17 cellular contexts compared by ENCODE assay signal in the genomic region with DNA sequence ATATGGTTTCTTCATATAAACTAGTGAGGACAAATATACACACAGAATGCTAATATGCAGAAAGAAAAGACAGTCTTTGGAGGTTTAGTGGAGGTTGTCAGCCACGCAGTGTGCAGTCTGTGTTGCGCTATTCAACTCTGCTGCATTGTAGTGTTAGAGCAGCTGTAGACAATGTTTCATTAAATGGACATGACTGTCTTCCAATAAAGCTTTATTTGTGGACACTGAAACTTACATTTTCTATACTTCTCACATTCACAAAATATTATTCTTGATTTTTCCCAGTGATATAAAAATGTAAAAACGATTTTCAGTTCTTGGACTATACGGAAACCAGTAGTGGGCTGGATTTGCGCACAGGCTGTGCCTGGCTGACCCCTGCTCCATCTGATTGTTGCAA. TPM values are rescaled to one million over a fixed set of nuclear protein-coding genes. Genes with fewer than 3 reads are reported as not detected.
DNase-seq lines count a peak whose midpoint lies in the region; ATAC-seq, FAIRE-seq and TF ChIP-seq lines count a peak whose summit lies in the region.
"Had no signal": no experiment of that assay in that cellular context is flagged by ENCODE, and none has a peak within 500 bp of the region (broad histone marks: within the 10 kb centered on the region; RNA-seq: fewer than 3 reads in every experiment).

No MANE protein-coding gene starts in this region.

- in situ Hi-C loops in GM12878 (cut with MboI): no loop called here
- in situ Hi-C loops in GM23248 (cut with MboI): no loop called here

- H3F3A ChIP-seq in GM23248 (ENCODE audit: insufficient read depth): no peaks in the 10 kb centered on the region

- POLR2A ChIA-PET in Caco-2 (lab: Charles Lee) (no interaction called here), HCT116 (lab: Charles Lee) (no interaction called here), GM12878 (lab: Charles Lee) (no interaction called here)

- H3K4me3 ChIP-seq in Caco-2 (ENCODE audit: low read depth, low read length) (no peak overlapping the region), HCT116 (replicated peaks in 1 of 2; ENCODE audit: low read depth in 1 of 2, low read length in 2 of 2) (no peak overlapping the region), GM12878 (no peak overlapping the region), GM23248 (no peak overlapping the region)
- H3K4me3 ChIP-seq: BLaER1, GM23338 had no signal

- H3K27ac ChIP-seq in HCT116 (ENCODE audit: low read depth, low read length) (no peak overlapping the region), GM12878 (ENCODE audit: control insufficient read depth, insufficient read depth) (no peak overlapping the region), GM23248 (no peak overlapping the region)
- H3K27ac ChIP-seq: BLaER1, C4-2B had no signal

- H3K4me1 ChIP-seq in Caco-2 (no peaks in the 10 kb centered on the region), HCT116 (ENCODE audit: control insufficient read depth in 1 of 2, insufficient read depth in 2 of 2, low read length in 2 of 2) (no peaks in the 10 kb centered on the region), GM12878 (ENCODE audit: control insufficient read depth, insufficient read depth, low read length) (no peaks in the 10 kb centered on the region), GM23248 (ENCODE audit: insufficient read depth) (no peaks in the 10 kb centered on the region)
- H3K4me1 ChIP-seq: BLaER1 had no signal

- H3K4me1 Mint-ChIP-seq in Caco-2 (ENCODE audit: low read depth, unreplicated experiment): no peaks in the 10 kb centered on the region
- H3K4me1 Mint-ChIP-seq: B cell, GM23338, H9 had no signal

- no peak overlapping the region for H3K4me2 ChIP-seq in HCT116 (ENCODE audit: low read length)
- H3K4me2 ChIP-seq in GM12878 (ENCODE audit: control insufficient read depth, insufficient read depth): no peak overlapping the region
- H3K4me2 ChIP-seq in GM23248 (ENCODE audit: unreplicated experiment): no peak overlapping the region
- H3K4me2 ChIP-seq: BLaER1, GM23338 had no signal

- no peak overlapping the region for H3K27ac Mint-ChIP-seq in Caco-2 (ENCODE audit: unreplicated experiment)
- H3K27ac Mint-ChIP-seq: B cell; CD4-positive, CD25-positive, alpha-beta regulatory T cell; CD8-positive, alpha-beta T cell; GM23338; H9 had no signal

- H3K27me3 ChIP-seq in Caco-2 (replicated peaks; ENCODE audit: control insufficient read depth, insufficient read depth, low read length) (no peaks in the 10 kb centered on the region), HCT116 (ENCODE audit: insufficient read depth, low read length) (no peaks in the 10 kb centered on the region), GM12878 (replicated peaks in 1 of 2; ENCODE audit: control insufficient read depth in 2 of 2, insufficient read depth in 2 of 2, low read length in 1 of 2) (no peaks in the 10 kb centered on the region), GM23248 (replicated peaks; ENCODE audit: insufficient read depth) (no peaks in the 10 kb centered on the region)
- H3K27me3 ChIP-seq: BLaER1 had no signal

- CTCF ChIA-PET in Caco-2 (lab: Charles Lee): no interaction called here
- CTCF ChIA-PET in HCT116 (lab: Charles Lee): no interaction called here
- CTCF ChIA-PET in GM12878 (lab: Yijun Ruan, JAX): no interaction called here

- H2AFZ ChIP-seq in HCT116 (ENCODE audit: low read depth, low read length, poor library complexity, severe bottlenecking) (no peak overlapping the region), GM12878 (ENCODE audit: control insufficient read depth, low read depth, low read length) (no peak overlapping the region), GM23248 (no peak overlapping the region)
- H2AFZ ChIP-seq: GM23338 had no signal

- H3K9me3 ChIP-seq in Caco-2 (no peaks in the 10 kb centered on the region), HCT116 (ENCODE audit: control insufficient read depth in 1 of 2, insufficient read depth in 1 of 2, low read depth in 1 of 2, low read length in 2 of 2) (no peaks in the 10 kb centered on the region), GM12878 (replicated peaks; ENCODE audit: control insufficient read depth, insufficient read depth, low read length) (no peaks in the 10 kb centered on the region; the same call in 2 of the 3 replicates), GM23248 (ENCODE audit: low read depth) (no peaks in the 10 kb centered on the region)
- H3K9me3 ChIP-seq: BLaER1 had no signal

- H3K36me3 ChIP-seq in Caco-2 (ENCODE audit: control insufficient read depth, insufficient read depth, low read length): no peaks in the 10 kb centered on the region; the same call in 1 of the 2 replicates
- peaks cover 0 to 12% of the 10 kb centered on the region in 2 experiments; a peak in 3 of 4 replicates for H3K36me3 ChIP-seq in HCT116 (ENCODE audit: control insufficient read depth in 1 of 2, insufficient read depth in 2 of 2, low read length in 2 of 2)
- peaks cover 0 to 25% of the 10 kb centered on the region in 2 experiments; a peak in 3 of 4 replicates for H3K36me3 ChIP-seq in GM12878 (ENCODE audit: control insufficient read depth in 2 of 2, insufficient read depth in 2 of 2, low read length in 1 of 2)
- H3K36me3 ChIP-seq in GM23248 (ENCODE audit: low read depth): peaks cover 30% of the 10 kb centered on the region

- TF ChIP-seq RAD21 in HCT116 (IDR thresholded peaks at IDR 0.05; ENCODE audit: low read depth) (no peak), GM12878 (IDR thresholded peaks at IDR 0.05; ENCODE audit: insufficient read depth, low read depth, low read length) (no peak)

- no peak overlapping the region for H3K9ac ChIP-seq in HCT116 (ENCODE audit: low read length)
- no peak overlapping the region for H3K9ac ChIP-seq in GM12878 (ENCODE audit: control insufficient read depth, insufficient read depth, low read length)
- no peak overlapping the region for H3K9ac ChIP-seq in GM23248
- H3K9ac ChIP-seq: BLaER1 had no signal

- DNase-seq in Caco-2: no peak
- no peak for DNase-seq in HCT116 (ENCODE audit: low read depth, low spot score)
- DNase-seq in GM12878 (ENCODE audit: low read depth, low spot score): no peak
- no peak for DNase-seq in stimulated activated CD4-positive, alpha-beta T cell treated with anti-CD3 and anti-CD28 coated beads, Interleukin-12 subunit alpha, Interleukin-12 subunit beta, amount 100 ng/mL, for 4 hours
- no peak for DNase-seq in GM10266 (ENCODE audit: extremely low spot score)
- DNase-seq in GM23248: no peak
- DNase-seq: CD4-positive, CD25-positive, alpha-beta regulatory T cell; CD8-positive, alpha-beta T cell; DMS53; DMS79 treated with DMSO at 0.1 percent for 48 hours; GF-D8; H9 had no signal

- H3K79me2 ChIP-seq in HCT116 (ENCODE audit: insufficient read depth, low read length) (no peaks in the 10 kb centered on the region), GM12878 (ENCODE audit: control insufficient read depth, insufficient read depth, low read length) (no peaks in the 10 kb centered on the region), GM23248 (ENCODE audit: insufficient read depth) (no peaks in the 10 kb centered on the region)

- TF ChIP-seq POLR2A in HCT116 (IDR thresholded peaks at IDR 0.05; ENCODE audit: borderline replicate concordance, extremely low read depth, insufficient read depth, insufficient read length): no peak
- TF ChIP-seq POLR2A in GM12878 (IDR thresholded peaks at IDR 0.05; ENCODE audit: low read depth, low read length): no peak

- BruUV-seq in Caco-2 (replicated peaks; lab: Mats Ljungman, UMichigan) (TSS peak; percentile 38), HCT116 (replicated peaks; lab: Mats Ljungman, UMichigan) (TSS peak; percentile 42), GM12878 (replicated peaks; lab: Mats Ljungman, UMichigan) (TSS peak; percentile 67)

- no peaks in the 10 kb centered on the region for H3K27me3 Mint-ChIP-seq in Caco-2 (ENCODE audit: insufficient read depth, unreplicated experiment)
- H3K27me3 Mint-ChIP-seq: B cell; CD4-positive, CD25-positive, alpha-beta regulatory T cell had no signal

- WGBS in GM12878 (ENCODE audit: insufficient coverage, insufficient replicate concordance, low lambda C conversion rate, missing lambda C conversion rate): 94% methylated on average over 5 of the region's 5 CpGs
- 98 to 100% methylated on average over 5 of the region's 5 CpGs for WGBS in GM23248 (ENCODE audit: low coverage in 1 of 2, low lambda C conversion rate in 2 of 2, missing lambda C conversion rate in 2 of 2), 2 experiments

- SMC1A ChIA-PET in GM12878 (lab: Charles Lee; ENCODE audit: uncharacterized antibody, unreplicated experiment): no interaction called here

- no peaks in the 10 kb centered on the region for H3K9me3 Mint-ChIP-seq in Caco-2 (ENCODE audit: unreplicated experiment)
- H3K9me3 Mint-ChIP-seq: CD4-positive, CD25-positive, alpha-beta regulatory T cell; CD8-positive, alpha-beta T cell; GM23338; H9 had no signal

- intact Hi-C loops in Caco-2 (cut with micrococcal nuclease; ENCODE audit: unreplicated experiment) (no loop called here), HCT116 (cut with micrococcal nuclease) (no loop called here), GM12878 (cut with micrococcal nuclease; ENCODE audit: unreplicated experiment) (no loop called here)

- RAD21 ChIA-PET in HCT116 (lab: Charles Lee; ENCODE audit: low non-redundant PET in 1 of 2, low total read pairs in 2 of 2, uncharacterized antibody in 2 of 2, unreplicated experiment in 2 of 2): no interaction called here
- RAD21 ChIA-PET in GM12878 (lab: Charles Lee; ENCODE audit: unreplicated experiment): no interaction called here

- peaks cover 26% of the 10 kb centered on the region for H3K36me3 Mint-ChIP-seq in Caco-2 (ENCODE audit: insufficient read depth, unreplicated experiment)

- TF ChIP-seq EP300 in GM12878 (IDR thresholded peaks at IDR 0.05; ENCODE audit: borderline replicate concordance in 1 of 2, control insufficient read depth in 1 of 2, low read depth in 2 of 2, low read length in 2 of 2): no peak

- TF ChIP-seq CTCF in Caco-2 (IDR thresholded peaks at IDR 0.05; ENCODE audit: insufficient read depth in 1 of 2, low read depth in 1 of 2, low read length in 1 of 2, severe bottlenecking in 1 of 2, unreplicated experiment in 1 of 2) (no peak), HCT116 (IDR thresholded peaks at IDR 0.05 in 2 of 3, conservative IDR thresholded peaks at IDR 0.05 in 1 of 3; ENCODE audit: borderline replicate concordance in 1 of 3, insufficient read depth in 1 of 3, low read depth in 2 of 3, low read length in 2 of 3) (no peak), GM12878 (IDR thresholded peaks at IDR 0.05 in 2 of 3, conservative IDR thresholded peaks at IDR 0.05 in 1 of 3; ENCODE audit: control insufficient read depth in 2 of 3, extremely low read depth in 1 of 3, insufficient read depth in 1 of 3, low read depth in 3 of 3, low read length in 3 of 3) (no peak), GM10266 (IDR thresholded peaks at IDR 0.05; ENCODE audit: control insufficient read depth, insufficient read depth, low read depth, missing control alignments) (no peak)

- H4K20me1 ChIP-seq in HCT116 (ENCODE audit: insufficient read depth) (no peaks in the 10 kb centered on the region), GM12878 (ENCODE audit: control insufficient read depth, insufficient read depth) (no peaks in the 10 kb centered on the region), GM23248 (ENCODE audit: insufficient read depth) (no peaks in the 10 kb centered on the region)
- H4K20me1 ChIP-seq: BLaER1 had no signal

- no peak for FAIRE-seq in GM12878 (lab: Jason Lieb, UNC)
- FAIRE-seq: GM19239 had no signal

- no peak overlapping the region for H3K4me3 Mint-ChIP-seq in Caco-2 (ENCODE audit: unreplicated experiment)
- H3K4me3 Mint-ChIP-seq: B cell; CD8-positive, alpha-beta T cell; GM23338; H9 had no signal

- H3K9me2 ChIP-seq in HCT116 (ENCODE audit: insufficient read depth) (no peaks in the 10 kb centered on the region), GM23248 (ENCODE audit: insufficient read depth) (no peaks in the 10 kb centered on the region)

- ATAC-seq in HCT116 (no peak), GM12878 (no peak)
- ATAC-seq: CD8-positive, alpha-beta T cell; GM23338 had no signal

RNA-seq across cellular contexts. Expression of a gene that starts 13.3 kb away (rescaled TPM):
- total RNA-seq in Caco-2 (2022): 18.9 and 20.6 TPM in 2 replicates
- 24.4 TPM for total RNA-seq in HCT116 (2021; ENCODE audit: unreplicated experiment)
- polyA plus RNA-seq in HCT116 (2012): 8.5 and 10.5 TPM in 2 replicates
- total RNA-seq in GM12878 (2013; cell fraction: nucleolus; rRNA removed): 62.2 and 64.4 TPM in 2 replicates
- total RNA-seq in GM12878 (2014; rRNA removed): 23.6 and 28.0 TPM in 2 replicates
- 25.3 and 26.5 TPM in 2 replicates for total RNA-seq in GM12878 (2014; rRNA removed; fragmentation: Illumina TruSeq; extraction: Trizol)
- total RNA-seq in GM12878 (2021): 24.2 and 25.4 TPM in 2 replicates
- polyA plus RNA-seq in GM12878 (2011; ENCODE audit: low read depth): 11.7 TPM
- 32.7 and 50.6 TPM in 2 replicates for polyA plus RNA-seq in GM12878 (2011; rRNA removed)
- 17.1 and 31.9 TPM in 2 replicates for polyA plus RNA-seq in GM12878 (2011; cell fraction: cytosol; rRNA removed)
- 14.5 and 20.4 TPM in 2 replicates for polyA plus RNA-seq in GM12878 (2011; cell fraction: nucleus; rRNA removed)
- polyA plus RNA-seq in GM12878 (2012): 15.0 and 15.8 TPM in 2 replicates
- 31.6 and 42.7 TPM in 2 replicates for polyA plus RNA-seq in GM12878 (2014; fragmentation: Illumina TruSeq; extraction: Trizol)
- polyA plus RNA-seq in GM12878 (2014; fragmentation: Nextera tagmentation; extraction: Ambion mirVana): 10 to 100 TPM; 20.9 to 23.3 TPM
- 18.4 and 20.4 TPM in 2 replicates for polyA plus RNA-seq in GM12878 (2014; rRNA removed)
- 10 to 100 TPM; 32.9 to 34.9 TPM for polyA plus RNA-seq in GM12878 (2016; fragmentation: Nextera tagmentation; extraction: Ambion mirVana)
- polyA minus RNA-seq in GM12878 (2011; rRNA and poly(A)+ RNA removed): 37.0 and 40.3 TPM in 2 replicates
- 9.6 and 11.0 TPM in 2 replicates for polyA minus RNA-seq in GM12878 (2011; cell fraction: cytosol; rRNA and poly(A)+ RNA removed)
- polyA minus RNA-seq in GM12878 (2011; cell fraction: nucleus; rRNA and poly(A)+ RNA removed): 26.4 and 43.2 TPM in 2 replicates
- total RNA-seq in GM23248 (2014; rRNA removed; shearing (Covaris generic)): 12.6 and 13.3 TPM in 2 replicates
- polyA plus RNA-seq in GM23248 (2016; fragmentation: Nextera tagmentation; extraction: Ambion mirVana): 13.7 and 13.8 TPM in 2 replicates
